In the genomic region with DNA sequence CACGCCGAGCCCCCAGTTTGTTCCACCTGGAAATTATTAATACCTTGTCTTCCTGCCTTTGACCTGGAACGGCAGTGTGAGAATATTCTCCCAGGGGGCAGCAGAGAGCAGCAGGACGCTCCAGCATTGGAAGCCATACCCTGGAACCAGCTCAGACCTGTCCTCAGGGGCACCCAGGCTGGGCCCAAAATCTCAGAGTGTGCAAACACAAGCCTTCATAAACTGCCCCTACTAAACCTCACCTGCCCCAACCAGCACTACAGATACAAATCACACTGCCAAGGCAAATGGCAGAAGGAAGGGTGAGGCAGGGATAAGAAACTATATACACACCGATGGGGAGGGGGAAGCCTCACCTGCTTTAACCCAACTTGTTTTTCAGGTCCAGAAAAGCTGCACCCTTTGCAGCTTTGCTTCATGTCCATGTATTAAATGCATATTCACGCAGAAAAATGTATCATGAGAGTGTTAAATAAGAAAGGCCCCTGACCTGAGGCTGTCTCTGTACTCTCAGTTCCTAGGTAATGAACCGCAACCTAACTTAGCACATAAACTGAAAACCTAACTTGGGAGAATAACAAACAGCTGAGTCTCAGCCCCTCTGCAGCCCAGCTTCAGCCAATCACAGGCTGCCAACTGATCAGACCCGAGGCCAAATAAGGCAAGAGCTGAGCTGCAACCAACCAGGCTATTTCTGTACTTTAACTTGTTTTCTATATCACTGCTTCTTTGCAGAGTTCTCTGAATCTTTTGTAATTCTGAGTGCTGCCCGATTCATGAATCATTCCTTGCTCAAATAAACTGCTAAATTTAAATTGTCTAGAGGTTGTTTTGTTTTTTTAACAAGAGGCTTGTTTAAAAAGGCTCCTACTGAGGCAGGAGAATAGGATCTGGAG, we compare ENCODE assay signal across 8 cellular contexts.
A peak's percentile ranks its signal among the peaks of the same experiment; 100 is the strongest.
DNase-seq lines count a peak whose midpoint lies in the region; ATAC-seq and TF ChIP-seq lines count a peak whose summit lies in the region.

No MANE protein-coding gene starts in this region.

- peak; percentile 32 for DNase-seq in A172 (ENCODE audit: low spot score)
- DNase-seq in NCI-H146 (lab: John Stamatoyannopoulos, UW) = peak; percentile 43
- DNase-seq in UCSD-AML1 (lab: John Stamatoyannopoulos, UW; ENCODE audit: unreplicated experiment) = peak; percentile 54
- DNase-seq in T47D (ENCODE audit: low read depth in 1 of 2, low spot score in 1 of 2) = peak; percentile 36 to 91
- peak; percentile 63 to 75 for DNase-seq in left lung
- peak; percentile 31 to 63 (median 46) for DNase-seq in stimulated activated CD4-positive, alpha-beta T cell treated with anti-CD3 and anti-CD28 coated beads, TNF-alpha, amount 100 ng/mL, for 48 hours (ENCODE audit: low read depth in 3 of 3)

- TF ChIP-seq CTCF in left lung (IDR thresholded peaks at IDR 0.05) = peak; percentile 76 to 82

- ATAC-seq in GM18502 (IDR thresholded peaks at IDR 0.05; ENCODE audit: poor library complexity, unreplicated experiment) = peak; percentile 92
- ATAC-seq in HG02885 (IDR thresholded peaks at IDR 0.05; ENCODE audit: poor library complexity, unreplicated experiment) = peak; percentile 92
- ATAC-seq in left lung = peak; percentile 96

- in situ Hi-C loops in T47D (cut with HindIII; ENCODE audit: low pct_unique_long_range_greater_than_20kb, low sequenced_read_pairs) = no loop called here

- no peaks in the 10 kb centered on the region for H3K9me3 ChIP-seq in left lung

- no peak overlapping the region for H3K4me3 ChIP-seq in left lung

- peaks cover 0 to 3% of the 10 kb centered on the region in 2 donors for H3K4me1 ChIP-seq in left lung

- intact Hi-C loops in left lung (cut with DNase I) = no loop called here

- no peak overlapping the region for H3K27ac ChIP-seq in left lung

- H3K36me3 ChIP-seq in left lung = no peaks in the 10 kb centered on the region

- H3K27me3 ChIP-seq in left lung = no peaks in the 10 kb centered on the region
